Comparison of ENCODE assay signal across 1 cellular context in genomic region chr20:4607287-4607713, GRCh38.
TF ChIP-seq lines count a peak whose summit lies in the region.

No MANE protein-coding gene starts in this region.

TF ChIP-seq in HepG2, 621 proteins besides CTCF, POLR2A, EP300 and RAD21 (continued from another document and continues in another):
- no peak for TF ChIP-seq PREB (CRISPR knock-in tag; IDR thresholded peaks at IDR 0.05)
- TF ChIP-seq ZC3H13 (CRISPR knock-in tag; IDR thresholded peaks at IDR 0.05) = no peak
- TF ChIP-seq ZFP82 (CRISPR knock-in tag; IDR thresholded peaks at IDR 0.05; ENCODE audit: borderline replicate concordance) = no peak
- TF ChIP-seq ZNF335 (CRISPR knock-in tag; IDR thresholded peaks at IDR 0.05) = 0 out of 2 replicates have a peak, but pooled peaks have one; percentile 63
- no peak for TF ChIP-seq XBP1 (CRISPR knock-in tag; IDR thresholded peaks at IDR 0.05)
- no peak for TF ChIP-seq SOX6 (IDR thresholded peaks at IDR 0.05)
- TF ChIP-seq SOX6 (CRISPR knock-in tag; IDR thresholded peaks at IDR 0.05) = no peak
- no peak for TF ChIP-seq ZMAT3 (CRISPR knock-in tag; conservative IDR thresholded peaks at IDR 0.05)
- TF ChIP-seq ELF1 (CRISPR knock-in tag; IDR thresholded peaks at IDR 0.05) = no peak
- TF ChIP-seq ZNF639 (CRISPR knock-in tag; conservative IDR thresholded peaks at IDR 0.05) = no peak
- no peak for TF ChIP-seq MXI1 (IDR thresholded peaks at IDR 0.05; ENCODE audit: borderline replicate concordance, low read depth, low read length)
- TF ChIP-seq ZNF670 (CRISPR knock-in tag; IDR thresholded peaks at IDR 0.05; ENCODE audit: borderline replicate concordance) = no peak
- no peak for TF ChIP-seq DMTF1 (CRISPR knock-in tag; IDR thresholded peaks at IDR 0.05)
- TF ChIP-seq NR2C2 (CRISPR knock-in tag; IDR thresholded peaks at IDR 0.05; ENCODE audit: borderline replicate concordance) = no peak
- TF ChIP-seq ISX (CRISPR knock-in tag; conservative IDR thresholded peaks at IDR 0.05) = no peak
- TF ChIP-seq ZNF205 (CRISPR knock-in tag; IDR thresholded peaks at IDR 0.05) = 0 out of 2 replicates have a peak, but pooled peaks have one; percentile 20
- no peak for TF ChIP-seq FOXP1 (IDR thresholded peaks at IDR 0.05)
- TF ChIP-seq FOXP1 (CRISPR knock-in tag; IDR thresholded peaks at IDR 0.05) = no peak
- peak; percentile 49; the same call in 1 of the 2 replicates for TF ChIP-seq ZNF331 (CRISPR knock-in tag; IDR thresholded peaks at IDR 0.05)
- no peak for TF ChIP-seq ELK4 (CRISPR knock-in tag; IDR thresholded peaks at IDR 0.05; ENCODE audit: borderline replicate concordance)
- no peak for TF ChIP-seq POLR2G (IDR thresholded peaks at IDR 0.05; ENCODE audit: low read depth, low read length)
- TF ChIP-seq ZSCAN31 (CRISPR knock-in tag; IDR thresholded peaks at IDR 0.05; ENCODE audit: low read depth) = no peak
- no peak for TF ChIP-seq JUN (CRISPR knock-in tag; IDR thresholded peaks at IDR 0.05)
- no peak for TF ChIP-seq PCBP2 (optimal IDR thresholded peaks at IDR 0.05; ENCODE audit: low read depth, low read length, poor library complexity, severe bottlenecking)
- TF ChIP-seq ZBTB43 (CRISPR knock-in tag; conservative IDR thresholded peaks at IDR 0.05) = no peak
- no peak for TF ChIP-seq KDM5B (CRISPR knock-in tag; IDR thresholded peaks at IDR 0.05; ENCODE audit: borderline replicate concordance)
- TF ChIP-seq GATA4 (IDR thresholded peaks at IDR 0.05; ENCODE audit: borderline replicate concordance, low read depth) = no peak
- no peak for TF ChIP-seq GATAD1 (CRISPR knock-in tag; IDR thresholded peaks at IDR 0.05)
- no peak for TF ChIP-seq ZNF704 (CRISPR knock-in tag; IDR thresholded peaks at IDR 0.05; ENCODE audit: borderline replicate concordance)
- no peak for TF ChIP-seq ZFP36 (IDR thresholded peaks at IDR 0.05; ENCODE audit: borderline replicate concordance, low read depth, low read length, partially characterized antibody)
- TF ChIP-seq ZNF644 (CRISPR knock-in tag; IDR thresholded peaks at IDR 0.05; ENCODE audit: low read depth) = no peak
- no peak for TF ChIP-seq MBNL3 (CRISPR knock-in tag; conservative IDR thresholded peaks at IDR 0.05)
- no peak for TF ChIP-seq ZNF724P (CRISPR knock-in tag; IDR thresholded peaks at IDR 0.05; ENCODE audit: borderline replicate concordance)
- 0 out of 2 replicates have a peak, but pooled peaks have one; percentile 39 for TF ChIP-seq ARID2 (CRISPR knock-in tag; IDR thresholded peaks at IDR 0.05; ENCODE audit: borderline replicate concordance)
- no peak for TF ChIP-seq ZNF30 (CRISPR knock-in tag; IDR thresholded peaks at IDR 0.05)
- no peak for TF ChIP-seq ZBTB2 (CRISPR knock-in tag; IDR thresholded peaks at IDR 0.05; ENCODE audit: low read depth)
- no peak for TF ChIP-seq SP4 (CRISPR knock-in tag; IDR thresholded peaks at IDR 0.05)
- TF ChIP-seq BRF2 (CRISPR knock-in tag; IDR thresholded peaks at IDR 0.05) = no peak
- TF ChIP-seq SCMH1 (CRISPR knock-in tag; IDR thresholded peaks at IDR 0.05; ENCODE audit: borderline replicate concordance) = no peak
- TF ChIP-seq SYNCRIP (IDR thresholded peaks at IDR 0.05; ENCODE audit: insufficient read depth, low read depth, low read length) = no peak
- no peak for TF ChIP-seq LCORL (IDR thresholded peaks at IDR 0.05)
- TF ChIP-seq LCORL (CRISPR knock-in tag; IDR thresholded peaks at IDR 0.05) = 0 out of 2 replicates have a peak, but pooled peaks have one; percentile 18
- TF ChIP-seq KMT2B (CRISPR knock-in tag; IDR thresholded peaks at IDR 0.05) = no peak
- no peak for TF ChIP-seq CSRNP2 (CRISPR knock-in tag; conservative IDR thresholded peaks at IDR 0.05; ENCODE audit: low read depth)
- TF ChIP-seq CCDC6 (CRISPR knock-in tag; IDR thresholded peaks at IDR 0.05) = no peak
- TF ChIP-seq SMC3 (IDR thresholded peaks at IDR 0.05; ENCODE audit: low read length) = peak; percentile 99
- TF ChIP-seq HOXA7 (CRISPR knock-in tag; IDR thresholded peaks at IDR 0.05) = no peak
- no peak for TF ChIP-seq SRSF4 (IDR thresholded peaks at IDR 0.05; ENCODE audit: low read depth, low read length, poor library complexity, severe bottlenecking)
- no peak for TF ChIP-seq U2AF1 (optimal IDR thresholded peaks at IDR 0.05; ENCODE audit: low read depth, low read length)
- no peak for TF ChIP-seq SIX4 (CRISPR knock-in tag; IDR thresholded peaks at IDR 0.05)
- no peak; the same call in 1 of the 2 replicates for TF ChIP-seq PHF21A (CRISPR knock-in tag; IDR thresholded peaks at IDR 0.05)
- no peak for TF ChIP-seq ARNT (IDR thresholded peaks at IDR 0.05)
- TF ChIP-seq ZNF260 (CRISPR knock-in tag; IDR thresholded peaks at IDR 0.05; ENCODE audit: borderline replicate concordance, low read depth) = no peak
- no peak for TF ChIP-seq ZNF350 (CRISPR knock-in tag; IDR thresholded peaks at IDR 0.05; ENCODE audit: borderline replicate concordance, low read depth)
- TF ChIP-seq ZNF576 (CRISPR knock-in tag; IDR thresholded peaks at IDR 0.05) = no peak
- TF ChIP-seq THYN1 (CRISPR knock-in tag; IDR thresholded peaks at IDR 0.05; ENCODE audit: borderline replicate concordance, low read depth) = 0 out of 2 replicates have a peak, but pooled peaks have one; percentile 58
- no peak for TF ChIP-seq THAP11 (CRISPR knock-in tag; IDR thresholded peaks at IDR 0.05)
- no peak for TF ChIP-seq IKZF5 (CRISPR knock-in tag; IDR thresholded peaks at IDR 0.05)
- 0 out of 2 replicates have a peak, but pooled peaks have one; percentile 35 for TF ChIP-seq MIXL1 (CRISPR knock-in tag; IDR thresholded peaks at IDR 0.05)
- no peak for TF ChIP-seq KAT7 (CRISPR knock-in tag; IDR thresholded peaks at IDR 0.05; ENCODE audit: borderline replicate concordance)
- no peak for TF ChIP-seq SRSF9 (IDR thresholded peaks at IDR 0.05; ENCODE audit: borderline replicate concordance, insufficient read depth, low read depth, low read length, poor library complexity, severe bottlenecking)
- TF ChIP-seq ARNT2 (CRISPR knock-in tag; IDR thresholded peaks at IDR 0.05; ENCODE audit: low read depth) = no peak
